31 cellular contexts compared by ENCODE assay signal in the genomic region with DNA sequence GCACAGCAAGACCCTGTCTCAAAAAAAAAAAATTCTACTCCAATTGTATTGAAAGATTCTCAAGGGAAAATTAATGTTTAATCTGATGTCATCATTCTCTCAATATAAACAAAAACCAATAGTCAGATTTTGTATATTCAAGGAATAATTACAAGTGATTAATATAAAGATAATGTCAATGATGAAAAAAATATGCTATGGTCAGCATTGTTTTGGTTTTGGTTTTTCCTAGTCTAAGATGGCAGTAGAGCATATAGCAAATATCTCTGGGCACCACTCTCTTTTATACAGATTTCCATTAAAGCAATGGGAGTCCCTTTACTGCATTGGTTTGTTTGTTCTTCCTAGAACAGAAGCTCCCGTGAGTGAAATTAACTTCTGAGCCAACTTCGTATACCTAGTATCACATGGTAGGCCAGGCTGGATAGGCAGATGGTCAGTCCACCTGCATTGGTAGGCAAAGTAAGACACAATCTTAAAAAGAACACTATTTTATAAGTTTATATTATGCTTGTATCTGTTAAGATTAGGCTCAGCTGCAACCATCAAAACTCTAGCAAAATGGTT.
DNase-seq lines count a peak whose midpoint lies in the region; ATAC-seq and TF ChIP-seq lines count a peak whose summit lies in the region.
"Had no signal": no experiment of that assay in that cellular context is flagged by ENCODE, and none has a peak within 500 bp of the region (broad histone marks: within the 10 kb centered on the region; RNA-seq: fewer than 3 reads in every experiment).

No MANE protein-coding gene starts in this region.

- peaks cover 0 to 17% (median 10%) of the 10 kb centered on the region in 11 experiments; a peak in 14 of 22 replicates for H3K9me3 ChIP-seq in BLaER1 treated with 17β-estradiol and CSF1 and Interleukin-3, amounts not matched to agents 10 nM and 100 nM (replicated peaks in 1 of 11)
- H3K9me3 ChIP-seq in naive thymus-derived CD4-positive, alpha-beta T cell (ENCODE audit: control insufficient read depth in 2 of 3, low read length in 3 of 3): no peaks in the 10 kb centered on the region
- no peaks in the 10 kb centered on the region for H3K9me3 ChIP-seq in smooth muscle cell (replicated peaks; ENCODE audit: low read depth)
- H3K9me3 ChIP-seq: left ventricle myocardium inferior, MG63, psoas muscle had no signal

- 90% methylated on average over 2 of the region's 2 CpGs for WGBS in smooth muscle cell (ENCODE audit: low lambda C conversion rate)

- peak overlapping the region in 5 of 9 donors; percentile 3 to 67 (median 62) for H3K27ac Mint-ChIP-seq in naive thymus-derived CD4-positive, alpha-beta T cell
- peak overlapping the region in 5 of 10 donors; percentile 30 to 87 (median 55) for H3K27ac Mint-ChIP-seq in naive thymus-derived CD8-positive, alpha-beta T cell
- H3K27ac Mint-ChIP-seq: activated naive CD4-positive, alpha-beta T cell treated with anti-CD3 and anti-CD28 coated beads for 36 hours; endodermal cell had no signal

- CTCF ChIA-PET in naive thymus-derived CD4-positive, alpha-beta T cell (lab: Charles Lee): no interaction called here

- H3K27me3 ChIP-seq in BLaER1 treated with 17β-estradiol and CSF1 and Interleukin-3, amounts not matched to agents 10 nM and 100 nM: no peaks in the 10 kb centered on the region
- H3K27me3 ChIP-seq in naive thymus-derived CD4-positive, alpha-beta T cell (ENCODE audit: control insufficient read depth in 2 of 2, insufficient read depth in 2 of 2, low read length in 2 of 2): no peaks in the 10 kb centered on the region
- H3K27me3 ChIP-seq in smooth muscle cell (ENCODE audit: low read depth): no peaks in the 10 kb centered on the region
- H3K27me3 ChIP-seq: MG63 had no signal

- DNase-seq in NCI-H146 (lab: John Stamatoyannopoulos, UW) (peak; percentile 6), NCI-H146 treated with DMSO at 0.1 percent for 48 hours (lab: John Stamatoyannopoulos, UW; ENCODE audit: unreplicated experiment) (no peak), NCI-H69 (lab: John Stamatoyannopoulos, UW) (peak; percentile 73), smooth muscle cell (lab: John Stamatoyannopoulos, UW; ENCODE audit: unreplicated experiment) (no peak)
- no peak for DNase-seq in naive thymus-derived CD4-positive, alpha-beta T cell
- no peak for DNase-seq in naive thymus-derived CD8-positive, alpha-beta T cell
- DNase-seq: activated CD4-positive, alpha-beta T cell treated with anti-CD3 and anti-CD28 coated beads for 4 hours; activated T-cell treated with anti-CD3 and anti-CD28 coated beads, Interleukin-2, amount 50 U/mL, for 4 hours; head of caudate nucleus; KG1; left ventricle myocardium inferior; mesendoderm; MG63; NCI-H1105; NCI-H2029 treated with DMSO at 0.1 percent for 48 hours; NCI-H345; NCI-H774; nucleus accumbens; psoas muscle; SIG-M5; stimulated activated CD4-positive, alpha-beta T cell treated with anti-CD3 and anti-CD28 coated beads, Interleukin-15, amount 100 ng/mL, for 24 hours; stimulated activated naive CD4-positive, alpha-beta T cell; T-helper 9 cell had no signal

- H3K27me3 Mint-ChIP-seq in naive thymus-derived CD4-positive, alpha-beta T cell: no peaks in the 10 kb centered on the region
- no peaks in the 10 kb centered on the region for H3K27me3 Mint-ChIP-seq in naive thymus-derived CD8-positive, alpha-beta T cell
- H3K27me3 Mint-ChIP-seq: central memory CD8-positive, alpha-beta T cell had no signal

- peaks cover 0 to 14% (median 0%) of the 10 kb centered on the region in 5 donors for H3K36me3 Mint-ChIP-seq in naive thymus-derived CD4-positive, alpha-beta T cell
- peaks cover 0 to 1% (median 0%) of the 10 kb centered on the region in 3 donors for H3K36me3 Mint-ChIP-seq in naive thymus-derived CD8-positive, alpha-beta T cell
- H3K36me3 Mint-ChIP-seq: CD8-positive, alpha-beta T cell had no signal

- H2AFZ ChIP-seq in smooth muscle cell (ENCODE audit: low read depth): no peak overlapping the region

- H3K4me3 ChIP-seq in BLaER1 treated with 17β-estradiol and CSF1 and Interleukin-3, amounts not matched to agents 10 nM and 100 nM: no peak overlapping the region
- no peak overlapping the region for H3K4me3 ChIP-seq in naive thymus-derived CD4-positive, alpha-beta T cell (ENCODE audit: low read length)
- no peak overlapping the region for H3K4me3 ChIP-seq in smooth muscle cell
- H3K4me3 ChIP-seq: left ventricle myocardium inferior, MG63, psoas muscle had no signal

- H3K4me1 Mint-ChIP-seq in naive thymus-derived CD4-positive, alpha-beta T cell: peaks cover 22 to 51% (median 39%) of the 10 kb centered on the region in 7 donors
- H3K4me1 Mint-ChIP-seq in naive thymus-derived CD8-positive, alpha-beta T cell: peaks cover 21 to 64% (median 29%) of the 10 kb centered on the region in 4 donors

- H3K9ac ChIP-seq in BLaER1 treated with 17β-estradiol and CSF1 and Interleukin-3, amounts not matched to agents 10 nM and 100 nM: 0 out of 22 replicates have a peak overlapping the region, but pooled peaks of 1 of the 11 experiments have one; percentile 67
- H3K9ac ChIP-seq in smooth muscle cell (ENCODE audit: low read depth): no peak overlapping the region

- TF ChIP-seq CTCF in smooth muscle cell (IDR thresholded peaks at IDR 0.05; ENCODE audit: borderline replicate concordance, insufficient read depth, poor library complexity, severe bottlenecking): no peak

- H3K27ac ChIP-seq in BLaER1 treated with 17β-estradiol and CSF1 and Interleukin-3, amounts not matched to agents 10 nM and 100 nM: peak overlapping the region in 9 of 11 experiments; percentile 28 to 89 (median 76); a peak in 17 of 22 replicates
- H3K27ac ChIP-seq in naive thymus-derived CD4-positive, alpha-beta T cell (ENCODE audit: low read depth, low read length): no peak overlapping the region
- no peak overlapping the region for H3K27ac ChIP-seq in smooth muscle cell (ENCODE audit: low read depth)
- H3K27ac ChIP-seq: 22Rv1, left ventricle myocardium inferior, psoas muscle, VCaP had no signal

- peak overlapping the region in 2 of 10 donors; percentile 33 to 52 for H3K4me3 Mint-ChIP-seq in naive thymus-derived CD4-positive, alpha-beta T cell
- H3K4me3 Mint-ChIP-seq in naive thymus-derived CD8-positive, alpha-beta T cell: peak overlapping the region in 1 of 10 donors; percentile 1
- H3K4me3 Mint-ChIP-seq: activated naive CD4-positive, alpha-beta T cell treated with anti-CD3 and anti-CD28 coated beads for 36 hours; activated T-cell treated with anti-CD3 and anti-CD28 coated beads, Interleukin-2, amount 50 U/mL, for 4 hours; CD8-positive, alpha-beta T cell; central memory CD8-positive, alpha-beta T cell; endodermal cell had no signal

- H3K9me3 Mint-ChIP-seq in naive thymus-derived CD4-positive, alpha-beta T cell: peaks cover 0 to 14% (median 0%) of the 10 kb centered on the region in 11 donors
- H3K9me3 Mint-ChIP-seq in naive thymus-derived CD8-positive, alpha-beta T cell: peaks cover 0 to 10% (median 0%) of the 10 kb centered on the region in 9 donors
- H3K9me3 Mint-ChIP-seq: CD8-positive, alpha-beta T cell; central memory CD8-positive, alpha-beta T cell; endodermal cell had no signal

- intact Hi-C loops in naive thymus-derived CD4-positive, alpha-beta T cell (cut with micrococcal nuclease): no loop called here

- H4K20me1 ChIP-seq in BLaER1 treated with 17β-estradiol and CSF1 and Interleukin-3, amounts not matched to agents 10 nM and 100 nM: no peaks in the 10 kb centered on the region
- no peaks in the 10 kb centered on the region for H4K20me1 ChIP-seq in smooth muscle cell (ENCODE audit: low read depth)

- peak overlapping the region in 7 of 11 experiments; percentile 78 to 88 (median 82); a peak in 11 of 22 replicates for H3K4me2 ChIP-seq in BLaER1 treated with 17β-estradiol and CSF1 and Interleukin-3, amounts not matched to agents 10 nM and 100 nM
- no peak overlapping the region for H3K4me2 ChIP-seq in smooth muscle cell

- ATAC-seq in naive thymus-derived CD4-positive, alpha-beta T cell: no peak
- no peak for ATAC-seq in naive thymus-derived CD8-positive, alpha-beta T cell
- ATAC-seq in HG02884 (IDR thresholded peaks at IDR 0.05; ENCODE audit: unreplicated experiment): no peak
- ATAC-seq: psoas muscle had no signal

- POLR2A ChIA-PET in naive thymus-derived CD4-positive, alpha-beta T cell (lab: Charles Lee): interaction anchor here (0.6 to 1.2 kb wide), 2 partner anchors 16 to 61 kb away, joined by 4 read pairs; no protein-coding TSS in a partner anchor
- POLR2A ChIA-PET in naive thymus-derived CD8-positive, alpha-beta T cell (lab: Charles Lee): no interaction called here

- H3F3A ChIP-seq in smooth muscle cell (ENCODE audit: low read depth): no peaks in the 10 kb centered on the region

- H3K36me3 ChIP-seq in BLaER1 treated with 17β-estradiol and CSF1 and Interleukin-3, amounts not matched to agents 10 nM and 100 nM: no peaks in the 10 kb centered on the region
- no peaks in the 10 kb centered on the region for H3K36me3 ChIP-seq in naive thymus-derived CD4-positive, alpha-beta T cell (ENCODE audit: control insufficient read depth in 2 of 3, insufficient read depth in 3 of 3, low read length in 3 of 3)
- H3K36me3 ChIP-seq in smooth muscle cell (ENCODE audit: low read depth): no peaks in the 10 kb centered on the region
- H3K36me3 ChIP-seq: left ventricle myocardium inferior, MG63 had no signal

- no peaks in the 10 kb centered on the region for H3K79me2 ChIP-seq in smooth muscle cell (ENCODE audit: low read depth)

- H3K4me1 ChIP-seq in BLaER1 treated with 17β-estradiol and CSF1 and Interleukin-3, amounts not matched to agents 10 nM and 100 nM: peaks cover 40 to 70% (median 56%) of the 10 kb centered on the region in 10 experiments
- peaks cover 11 to 19% of the 10 kb centered on the region in 2 donors for H3K4me1 ChIP-seq in naive thymus-derived CD4-positive, alpha-beta T cell (ENCODE audit: control insufficient read depth in 2 of 2, insufficient read depth in 2 of 2, low read length in 2 of 2)
- H3K4me1 ChIP-seq in smooth muscle cell (ENCODE audit: low read depth): peaks cover 6% of the 10 kb centered on the region
- H3K4me1 ChIP-seq: psoas muscle had no signal

Comparison
In these comparisons a context has a peak if more than half of its experiments do, and no peak if none do; other contexts are left out.
1. DNase-seq: peak in NCI-H146 (single experiment) and NCI-H69 (single experiment); none in NCI-H146 treated with DMSO at 0.1 percent for 48 hours (single experiment), naive thymus-derived CD4-positive, alpha-beta T cell (0 of 9), naive thymus-derived CD8-positive, alpha-beta T cell (0 of 10) and smooth muscle cell (single experiment).
2. H3K27ac ChIP-seq: peak in BLaER1 treated with 17β-estradiol and CSF1 and Interleukin-3, amounts not matched to agents 10 nM and 100 nM (9 of 11); none in naive thymus-derived CD4-positive, alpha-beta T cell (single experiment) and smooth muscle cell (single experiment).